ENCODE assay signal across 1 cellular context in the genomic region with DNA sequence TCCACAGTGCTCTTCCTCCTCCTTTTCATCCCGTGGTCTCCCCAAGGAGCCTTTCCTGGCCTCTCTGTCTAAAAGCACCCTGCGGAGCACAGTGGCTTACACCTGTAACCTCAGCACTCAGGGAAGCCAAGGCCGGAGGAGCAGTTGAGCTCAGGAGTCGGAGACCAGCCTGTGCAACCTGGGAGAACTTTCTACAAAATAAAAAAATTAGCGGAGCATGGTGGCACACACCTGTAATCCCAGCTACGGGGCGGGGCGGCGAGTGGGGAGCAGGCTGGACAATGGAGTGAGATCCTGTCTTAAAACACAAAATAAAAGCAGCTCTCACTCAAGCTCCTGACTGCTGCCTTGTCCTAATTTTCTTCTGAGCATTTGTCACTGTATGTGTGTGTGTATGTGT.
TF ChIP-seq lines count a peak whose summit lies in the region.

No MANE protein-coding gene starts in this region.

TF ChIP-seq in GM23338, 12 proteins besides CTCF, POLR2A, EP300 and RAD21 (continued from another document):
- TF ChIP-seq, protein P1, sequence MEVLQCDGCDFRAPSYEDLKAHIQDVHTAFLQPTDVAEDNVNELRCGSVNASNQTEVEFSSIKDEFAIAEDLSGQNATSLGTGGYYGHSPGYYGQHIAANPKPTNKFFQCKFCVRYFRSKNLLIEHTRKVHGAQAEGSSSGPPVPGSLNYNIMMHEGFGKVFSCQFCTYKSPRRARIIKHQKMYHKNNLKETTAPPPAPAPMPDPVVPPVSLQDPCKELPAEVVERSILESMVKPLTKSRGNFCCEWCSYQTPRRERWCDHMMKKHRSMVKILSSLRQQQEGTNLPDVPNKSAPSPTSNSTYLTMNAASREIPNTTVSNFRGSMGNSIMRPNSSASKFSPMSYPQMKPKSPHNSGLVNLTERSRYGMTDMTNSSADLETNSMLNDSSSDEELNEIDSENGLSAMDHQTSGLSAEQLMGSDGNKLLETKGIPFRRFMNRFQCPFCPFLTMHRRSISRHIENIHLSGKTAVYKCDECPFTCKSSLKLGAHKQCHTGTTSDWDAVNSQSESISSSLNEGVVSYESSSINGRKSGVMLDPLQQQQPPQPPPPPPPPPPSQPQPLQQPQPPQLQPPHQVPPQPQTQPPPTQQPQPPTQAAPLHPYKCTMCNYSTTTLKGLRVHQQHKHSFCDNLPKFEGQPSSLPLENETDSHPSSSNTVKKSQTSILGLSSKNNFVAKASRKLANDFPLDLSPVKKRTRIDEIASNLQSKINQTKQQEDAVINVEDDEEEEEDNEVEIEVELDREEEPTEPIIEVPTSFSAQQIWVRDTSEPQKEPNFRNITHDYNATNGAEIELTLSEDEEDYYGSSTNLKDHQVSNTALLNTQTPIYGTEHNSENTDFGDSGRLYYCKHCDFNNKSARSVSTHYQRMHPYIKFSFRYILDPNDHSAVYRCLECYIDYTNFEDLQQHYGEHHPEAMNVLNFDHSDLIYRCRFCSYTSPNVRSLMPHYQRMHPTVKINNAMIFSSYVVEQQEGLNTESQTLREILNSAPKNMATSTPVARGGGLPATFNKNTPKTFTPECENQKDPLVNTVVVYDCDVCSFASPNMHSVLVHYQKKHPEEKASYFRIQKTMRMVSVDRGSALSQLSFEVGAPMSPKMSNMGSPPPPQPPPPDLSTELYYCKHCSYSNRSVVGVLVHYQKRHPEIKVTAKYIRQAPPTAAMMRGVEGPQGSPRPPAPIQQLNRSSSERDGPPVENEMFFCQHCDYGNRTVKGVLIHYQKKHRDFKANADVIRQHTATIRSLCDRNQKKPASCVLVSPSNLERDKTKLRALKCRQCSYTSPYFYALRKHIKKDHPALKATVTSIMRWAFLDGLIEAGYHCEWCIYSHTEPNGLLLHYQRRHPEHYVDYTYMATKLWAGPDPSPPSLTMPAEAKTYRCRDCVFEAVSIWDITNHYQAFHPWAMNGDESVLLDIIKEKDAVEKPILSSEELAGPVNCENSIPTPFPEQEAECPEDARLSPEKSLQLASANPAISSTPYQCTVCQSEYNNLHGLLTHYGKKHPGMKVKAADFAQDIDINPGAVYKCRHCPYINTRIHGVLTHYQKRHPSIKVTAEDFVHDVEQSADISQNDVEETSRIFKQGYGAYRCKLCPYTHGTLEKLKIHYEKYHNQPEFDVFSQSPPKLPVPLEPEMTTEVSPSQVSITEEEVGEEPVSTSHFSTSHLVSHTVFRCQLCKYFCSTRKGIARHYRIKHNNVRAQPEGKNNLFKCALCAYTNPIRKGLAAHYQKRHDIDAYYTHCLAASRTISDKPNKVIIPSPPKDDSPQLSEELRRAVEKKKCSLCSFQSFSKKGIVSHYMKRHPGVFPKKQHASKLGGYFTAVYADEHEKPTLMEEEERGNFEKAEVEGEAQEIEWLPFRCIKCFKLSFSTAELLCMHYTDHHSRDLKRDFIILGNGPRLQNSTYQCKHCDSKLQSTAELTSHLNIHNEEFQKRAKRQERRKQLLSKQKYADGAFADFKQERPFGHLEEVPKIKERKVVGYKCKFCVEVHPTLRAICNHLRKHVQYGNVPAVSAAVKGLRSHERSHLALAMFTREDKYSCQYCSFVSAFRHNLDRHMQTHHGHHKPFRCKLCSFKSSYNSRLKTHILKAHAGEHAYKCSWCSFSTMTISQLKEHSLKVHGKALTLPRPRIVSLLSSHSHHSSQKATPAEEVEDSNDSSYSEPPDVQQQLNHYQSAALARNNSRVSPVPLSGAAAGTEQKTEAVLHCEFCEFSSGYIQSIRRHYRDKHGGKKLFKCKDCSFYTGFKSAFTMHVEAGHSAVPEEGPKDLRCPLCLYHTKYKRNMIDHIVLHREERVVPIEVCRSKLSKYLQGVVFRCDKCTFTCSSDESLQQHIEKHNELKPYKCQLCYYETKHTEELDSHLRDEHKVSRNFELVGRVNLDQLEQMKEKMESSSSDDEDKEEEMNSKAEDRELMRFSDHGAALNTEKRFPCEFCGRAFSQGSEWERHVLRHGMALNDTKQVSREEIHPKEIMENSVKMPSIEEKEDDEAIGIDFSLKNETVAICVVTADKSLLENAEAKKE (CRISPR knock-in tag; IDR thresholded peaks at IDR 0.05) = no peak
- no peak for TF ChIP-seq ZNF331 (CRISPR knock-in tag; IDR thresholded peaks at IDR 0.05; ENCODE audit: low read depth)
- TF ChIP-seq, protein P2, sequence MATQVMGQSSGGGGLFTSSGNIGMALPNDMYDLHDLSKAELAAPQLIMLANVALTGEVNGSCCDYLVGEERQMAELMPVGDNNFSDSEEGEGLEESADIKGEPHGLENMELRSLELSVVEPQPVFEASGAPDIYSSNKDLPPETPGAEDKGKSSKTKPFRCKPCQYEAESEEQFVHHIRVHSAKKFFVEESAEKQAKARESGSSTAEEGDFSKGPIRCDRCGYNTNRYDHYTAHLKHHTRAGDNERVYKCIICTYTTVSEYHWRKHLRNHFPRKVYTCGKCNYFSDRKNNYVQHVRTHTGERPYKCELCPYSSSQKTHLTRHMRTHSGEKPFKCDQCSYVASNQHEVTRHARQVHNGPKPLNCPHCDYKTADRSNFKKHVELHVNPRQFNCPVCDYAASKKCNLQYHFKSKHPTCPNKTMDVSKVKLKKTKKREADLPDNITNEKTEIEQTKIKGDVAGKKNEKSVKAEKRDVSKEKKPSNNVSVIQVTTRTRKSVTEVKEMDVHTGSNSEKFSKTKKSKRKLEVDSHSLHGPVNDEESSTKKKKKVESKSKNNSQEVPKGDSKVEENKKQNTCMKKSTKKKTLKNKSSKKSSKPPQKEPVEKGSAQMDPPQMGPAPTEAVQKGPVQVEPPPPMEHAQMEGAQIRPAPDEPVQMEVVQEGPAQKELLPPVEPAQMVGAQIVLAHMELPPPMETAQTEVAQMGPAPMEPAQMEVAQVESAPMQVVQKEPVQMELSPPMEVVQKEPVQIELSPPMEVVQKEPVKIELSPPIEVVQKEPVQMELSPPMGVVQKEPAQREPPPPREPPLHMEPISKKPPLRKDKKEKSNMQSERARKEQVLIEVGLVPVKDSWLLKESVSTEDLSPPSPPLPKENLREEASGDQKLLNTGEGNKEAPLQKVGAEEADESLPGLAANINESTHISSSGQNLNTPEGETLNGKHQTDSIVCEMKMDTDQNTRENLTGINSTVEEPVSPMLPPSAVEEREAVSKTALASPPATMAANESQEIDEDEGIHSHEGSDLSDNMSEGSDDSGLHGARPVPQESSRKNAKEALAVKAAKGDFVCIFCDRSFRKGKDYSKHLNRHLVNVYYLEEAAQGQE (IDR thresholded peaks at IDR 0.05; ENCODE audit: unreplicated experiment) = no peak
- no peak for TF ChIP-seq STAT1 (IDR thresholded peaks at IDR 0.05; ENCODE audit: unreplicated experiment)
